ENCODE assay signal across 21 cellular contexts in genomic region chr3:26984601-26985000, GRCh38.
DNase-seq lines count a peak whose midpoint lies in the region; ATAC-seq and TF ChIP-seq lines count a peak whose summit lies in the region.
"Had no signal": no experiment of that assay in that cellular context is flagged by ENCODE, and none has a peak within 500 bp of the region (broad histone marks: within the 10 kb centered on the region; RNA-seq: fewer than 3 reads in every experiment).

No MANE protein-coding gene starts in this region.

- intact Hi-C loops in A673 (cut with micrococcal nuclease; ENCODE audit: unreplicated experiment) = loop anchor here (2.0 kb wide), 1 partner anchor 40 kb away; no protein-coding TSS in a partner anchor

- no peak overlapping the region for H3K4me2 ChIP-seq in GM23338

- no peak for TF ChIP-seq CTCF in A673 (conservative IDR thresholded peaks at IDR 0.05; ENCODE audit: low read depth, low read length)
- TF ChIP-seq CTCF in foreskin keratinocyte (conservative IDR thresholded peaks at IDR 0.05) = no peak
- TF ChIP-seq CTCF in GM23338 (conservative IDR thresholded peaks at IDR 0.05; ENCODE audit: low read depth in 2 of 2) = no peak

- no peaks in the 10 kb centered on the region for H3K9me3 Mint-ChIP-seq in GM23338
- H3K9me3 Mint-ChIP-seq: CD8-positive, alpha-beta T cell had no signal

- H3F3A ChIP-seq in GM23338 (replicated peaks; ENCODE audit: low read depth) = no peaks in the 10 kb centered on the region

- no peaks in the 10 kb centered on the region for H4K20me1 ChIP-seq in GM23338 (replicated peaks; ENCODE audit: insufficient read depth)

- no peaks in the 10 kb centered on the region for H3K36me3 ChIP-seq in A673 (ENCODE audit: insufficient read depth, low read length, poor library complexity, severe bottlenecking)
- no peaks in the 10 kb centered on the region for H3K36me3 ChIP-seq in GM23338 (ENCODE audit: insufficient read depth)
- H3K36me3 ChIP-seq: BE2C, HAP-1 had no signal

- H3K36me3 Mint-ChIP-seq in GM23338 (ENCODE audit: low read depth) = no peaks in the 10 kb centered on the region
- H3K36me3 Mint-ChIP-seq: CD4-positive, CD25-positive, alpha-beta regulatory T cell; CD8-positive, alpha-beta T cell had no signal

- H3K79me2 ChIP-seq in GM23338 (replicated peaks; ENCODE audit: insufficient read depth) = no peaks in the 10 kb centered on the region

- CTCF ChIA-PET in A673 (lab: Charles Lee) = interaction anchor here (0.6 kb wide), 1 partner anchor 1040 kb away, joined by 3 read pairs; no protein-coding TSS in a partner anchor

- ATAC-seq in foreskin keratinocyte (no peak), GM23338 (no peak)
- ATAC-seq: CD8-positive, alpha-beta T cell had no signal

- H3K4me3 ChIP-seq in A673 (ENCODE audit: low read depth, low read length, poor library complexity, severe bottlenecking) = no peak overlapping the region
- H3K4me3 ChIP-seq in GM23338 = no peak overlapping the region
- H3K4me3 ChIP-seq: HAP-1 had no signal

- H2AFZ ChIP-seq in GM23338 = no peak overlapping the region

- H3K27me3 ChIP-seq in A673 (replicated peaks; ENCODE audit: insufficient read depth, low read depth, low read length, poor library complexity) (no peaks in the 10 kb centered on the region), foreskin keratinocyte (no peaks in the 10 kb centered on the region), GM23338 (ENCODE audit: insufficient read depth) (no peaks in the 10 kb centered on the region)
- H3K27me3 ChIP-seq: BE2C had no signal

- no peak overlapping the region for H3K4me3 Mint-ChIP-seq in GM23338
- H3K4me3 Mint-ChIP-seq: CD4-positive, CD25-positive, alpha-beta regulatory T cell; CD8-positive, alpha-beta T cell; HFFc6 had no signal

- H3K27ac Mint-ChIP-seq in GM23338 = no peak overlapping the region
- H3K27ac Mint-ChIP-seq: CD4-positive, CD25-positive, alpha-beta regulatory T cell; CD8-positive, alpha-beta T cell; HFFc6 had no signal

- peaks cover 15% of the 10 kb centered on the region for H3K4me1 ChIP-seq in A673 (ENCODE audit: insufficient read depth, low read length, poor library complexity, severe bottlenecking)
- no peaks in the 10 kb centered on the region for H3K4me1 ChIP-seq in foreskin keratinocyte
- H3K4me1 ChIP-seq in GM23338 (ENCODE audit: insufficient read depth) = no peaks in the 10 kb centered on the region
- H3K4me1 ChIP-seq: BE2C, HAP-1 had no signal

- peaks cover under 1% of the 10 kb centered on the region for H3K27me3 Mint-ChIP-seq in GM23338 (ENCODE audit: insufficient read depth, low read depth, poor library complexity)
- H3K27me3 Mint-ChIP-seq: CD4-positive, CD25-positive, alpha-beta regulatory T cell had no signal

- peak overlapping the region; percentile 52 for H3K27ac ChIP-seq in A673 (ENCODE audit: low read depth, low read length, poor library complexity, severe bottlenecking)
- no peak overlapping the region for H3K27ac ChIP-seq in foreskin keratinocyte
- H3K27ac ChIP-seq in substantia nigra (ENCODE audit: low read depth, low read length, poor library complexity, severe bottlenecking) = no peak overlapping the region
- H3K27ac ChIP-seq in GM23338 (ENCODE audit: low read depth) = no peak overlapping the region
- H3K27ac ChIP-seq: 22Rv1, C4-2B had no signal

- BruUV-seq in A673 (replicated peaks; lab: Mats Ljungman, UMichigan) = no TSS peak

- H3K9me3 ChIP-seq in A673 (ENCODE audit: low read depth, low read length, poor library complexity, severe bottlenecking) = no peaks in the 10 kb centered on the region
- H3K9me3 ChIP-seq: BE2C, HAP-1 had no signal

- POLR2A ChIA-PET in A673 (lab: Charles Lee; ENCODE audit: low non-redundant PET) = interaction anchor here (0.6 kb wide), 1 partner anchor 1311 kb away, joined by 3 read pairs; no protein-coding TSS in a partner anchor

- H3K4me1 Mint-ChIP-seq in GM23338 = peaks cover 7% of the 10 kb centered on the region; the same call in 2 of the 3 replicates
- H3K4me1 Mint-ChIP-seq: CD4-positive, CD25-positive, alpha-beta regulatory T cell had no signal

- H3K9me2 ChIP-seq in GM23338 (ENCODE audit: insufficient read depth) = 0 out of 2 replicates have a peak, but pooled peaks cover 6% of the 10 kb centered on the region

- DNase-seq in A673 (ENCODE audit: low spot score) (peak; percentile 80), COLO829 (ENCODE audit: low spot score) (peak; percentile 66), astrocyte of the hippocampus (ENCODE audit: low read depth, low spot score) (peak; percentile 2), kidney tubule cell (ENCODE audit: low spot score) (peak; percentile 36), foreskin keratinocyte (no peak), substantia nigra (lab: John Stamatoyannopoulos, UW) (no peak), GM23338 (ENCODE audit: low spot score) (no peak)
- no peak for DNase-seq in activated CD4-positive, CD25-positive, alpha-beta regulatory T cell treated with anti-CD3 and anti-CD28 coated beads, Interleukin-2, amount 50 U/mL, for 72 hours
- DNase-seq: ACHN; AML-193; BE2C; CD4-positive, CD25-positive, alpha-beta regulatory T cell; CD8-positive, alpha-beta T cell; DMS 273 treated with DMSO at 0.1 percent for 48 hours; DMS79; GF-D8; GOT3; HFFc6 had no signal

TF ChIP-seq in GM23338, 12 proteins besides CTCF, POLR2A, EP300 and RAD21 (continues in another document):
- TF ChIP-seq NANOG (IDR thresholded peaks at IDR 0.05; ENCODE audit: borderline replicate concordance) = no peak
- no peak for TF ChIP-seq ZNF462 (CRISPR knock-in tag; IDR thresholded peaks at IDR 0.05)
- no peak for TF ChIP-seq ETS1 (IDR thresholded peaks at IDR 0.05)
- TF ChIP-seq ZNF331 (CRISPR knock-in tag; IDR thresholded peaks at IDR 0.05; ENCODE audit: low read depth) = no peak
- no peak for TF ChIP-seq EZH2 (IDR thresholded peaks at IDR 0.05; ENCODE audit: low read depth, unreplicated experiment)
- no peak for TF ChIP-seq JUNB (IDR thresholded peaks at IDR 0.05; ENCODE audit: unreplicated experiment)
- no peak for TF ChIP-seq POLR2AphosphoS5 (IDR thresholded peaks at IDR 0.05; ENCODE audit: low read depth)

Comparison
In these comparisons a context has a peak if more than half of its experiments do, and no peak if none do; other contexts are left out.
1. DNase-seq: peak in A673 (single experiment), COLO829 (single experiment), astrocyte of the hippocampus (single experiment) and kidney tubule cell (single experiment); none in activated CD4-positive, CD25-positive, alpha-beta regulatory T cell treated with anti-CD3 and anti-CD28 coated beads, Interleukin-2, amount 50 U/mL, for 72 hours (single experiment), foreskin keratinocyte (0 of 2), substantia nigra (0 of 49) and GM23338 (single experiment).